Comparison of ENCODE assay signal across 1 cellular context in the genomic region with DNA sequence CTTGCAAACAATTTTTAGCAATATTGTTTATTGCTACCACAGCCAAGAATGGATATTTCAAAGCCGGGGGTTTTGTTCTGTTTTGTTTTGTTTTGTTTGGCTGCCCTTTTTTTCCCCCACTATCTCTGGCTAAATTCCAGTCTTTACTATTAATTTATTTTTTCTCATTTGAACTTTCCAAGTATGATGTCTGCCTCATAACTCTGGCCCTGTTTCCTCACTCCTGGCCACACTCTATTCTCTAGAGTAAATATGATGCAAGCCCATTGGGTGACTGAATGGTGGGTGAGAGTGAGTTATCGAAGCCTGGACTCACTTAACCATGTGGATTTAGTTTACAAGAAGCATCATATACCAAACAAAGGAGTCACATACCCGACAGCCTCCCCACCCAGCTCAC.
TF ChIP-seq lines count a peak whose summit lies in the region.

No MANE protein-coding gene starts in this region.

TF ChIP-seq in SK-N-SH, 30 proteins besides CTCF, POLR2A, EP300 and RAD21 (continued from another document):
- TF ChIP-seq, protein P1, sequence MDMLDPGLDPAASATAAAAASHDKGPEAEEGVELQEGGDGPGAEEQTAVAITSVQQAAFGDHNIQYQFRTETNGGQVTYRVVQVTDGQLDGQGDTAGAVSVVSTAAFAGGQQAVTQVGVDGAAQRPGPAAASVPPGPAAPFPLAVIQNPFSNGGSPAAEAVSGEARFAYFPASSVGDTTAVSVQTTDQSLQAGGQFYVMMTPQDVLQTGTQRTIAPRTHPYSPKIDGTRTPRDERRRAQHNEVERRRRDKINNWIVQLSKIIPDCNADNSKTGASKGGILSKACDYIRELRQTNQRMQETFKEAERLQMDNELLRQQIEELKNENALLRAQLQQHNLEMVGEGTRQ (IDR thresholded peaks at IDR 0.05; ENCODE audit: borderline replicate concordance, low read depth, low read length) = no peak
